Comparison of ENCODE assay signal across 1 cellular context in the genomic region with DNA sequence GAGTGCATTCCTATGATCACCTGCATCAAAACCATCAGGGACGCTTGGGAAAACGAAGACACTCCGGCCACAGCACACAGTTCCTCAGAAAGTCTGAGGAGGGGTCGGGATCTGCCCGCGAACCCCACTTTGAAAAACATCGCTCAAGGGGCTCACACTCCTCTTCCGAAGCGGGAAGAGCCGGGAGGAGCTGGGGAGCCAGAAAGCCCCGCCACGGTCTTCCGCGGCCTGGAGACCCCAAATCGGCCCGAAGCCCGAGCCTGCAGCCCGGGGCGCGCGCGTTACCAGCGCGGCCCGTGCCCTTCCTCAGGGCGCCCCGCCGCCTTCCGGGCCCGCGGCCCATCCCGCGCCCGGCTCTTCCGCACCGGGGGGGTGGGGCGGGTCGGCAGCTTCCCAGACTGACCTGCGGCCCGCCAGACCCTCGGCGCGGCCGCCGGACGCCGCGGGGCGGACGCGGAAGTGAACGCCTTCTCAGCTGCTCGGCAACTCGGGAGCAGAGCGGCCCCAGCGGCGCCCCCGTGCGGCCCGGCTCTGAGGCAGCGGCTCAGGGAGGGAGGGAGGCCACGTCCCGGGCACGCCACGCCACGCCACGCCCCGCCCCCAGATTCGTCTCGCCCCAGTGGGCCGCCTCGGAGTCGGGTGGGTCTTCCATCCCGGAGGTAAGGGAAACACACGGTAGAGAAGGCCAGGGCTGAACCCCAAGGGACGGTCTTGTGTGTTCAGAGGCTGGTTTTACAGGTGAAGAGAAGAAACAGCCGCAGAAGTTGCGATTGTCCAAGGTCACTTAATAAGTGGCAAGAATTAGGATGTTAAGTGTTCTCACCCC.
TF ChIP-seq lines count a peak whose summit lies in the region.

A gene (minus strand): TSS at position 461 of the 826 bp plus-strand sequence. CDS start 3,052 bp downstream, outside the sequence.

TF ChIP-seq in IMR-90, 13 proteins besides CTCF, POLR2A, EP300 and RAD21 (continued from another document):
- TF ChIP-seq, protein P1, sequence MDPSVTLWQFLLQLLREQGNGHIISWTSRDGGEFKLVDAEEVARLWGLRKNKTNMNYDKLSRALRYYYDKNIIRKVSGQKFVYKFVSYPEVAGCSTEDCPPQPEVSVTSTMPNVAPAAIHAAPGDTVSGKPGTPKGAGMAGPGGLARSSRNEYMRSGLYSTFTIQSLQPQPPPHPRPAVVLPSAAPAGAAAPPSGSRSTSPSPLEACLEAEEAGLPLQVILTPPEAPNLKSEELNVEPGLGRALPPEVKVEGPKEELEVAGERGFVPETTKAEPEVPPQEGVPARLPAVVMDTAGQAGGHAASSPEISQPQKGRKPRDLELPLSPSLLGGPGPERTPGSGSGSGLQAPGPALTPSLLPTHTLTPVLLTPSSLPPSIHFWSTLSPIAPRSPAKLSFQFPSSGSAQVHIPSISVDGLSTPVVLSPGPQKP (IDR thresholded peaks at IDR 0.05; ENCODE audit: borderline replicate concordance, low read depth, low read length), result no peak
- TF ChIP-seq CEBPB (IDR thresholded peaks at IDR 0.05; ENCODE audit: low read depth, low read length) (no peak), MAFK (IDR thresholded peaks at IDR 0.05; ENCODE audit: low read depth, low read length) (no peak), MXI1 (IDR thresholded peaks at IDR 0.05; ENCODE audit: borderline replicate concordance, low read depth, low read length) (peak; percentile 85; the same call in 1 of the 2 replicates), CHD1 (IDR thresholded peaks at IDR 0.05; ENCODE audit: low read depth, low read length) (no peak)
- TF ChIP-seq, protein P2, sequence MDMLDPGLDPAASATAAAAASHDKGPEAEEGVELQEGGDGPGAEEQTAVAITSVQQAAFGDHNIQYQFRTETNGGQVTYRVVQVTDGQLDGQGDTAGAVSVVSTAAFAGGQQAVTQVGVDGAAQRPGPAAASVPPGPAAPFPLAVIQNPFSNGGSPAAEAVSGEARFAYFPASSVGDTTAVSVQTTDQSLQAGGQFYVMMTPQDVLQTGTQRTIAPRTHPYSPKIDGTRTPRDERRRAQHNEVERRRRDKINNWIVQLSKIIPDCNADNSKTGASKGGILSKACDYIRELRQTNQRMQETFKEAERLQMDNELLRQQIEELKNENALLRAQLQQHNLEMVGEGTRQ (IDR thresholded peaks at IDR 0.05; ENCODE audit: low read depth, low read length), result no peak
